ENCODE assay signal across 1 cellular context in the genomic region with DNA sequence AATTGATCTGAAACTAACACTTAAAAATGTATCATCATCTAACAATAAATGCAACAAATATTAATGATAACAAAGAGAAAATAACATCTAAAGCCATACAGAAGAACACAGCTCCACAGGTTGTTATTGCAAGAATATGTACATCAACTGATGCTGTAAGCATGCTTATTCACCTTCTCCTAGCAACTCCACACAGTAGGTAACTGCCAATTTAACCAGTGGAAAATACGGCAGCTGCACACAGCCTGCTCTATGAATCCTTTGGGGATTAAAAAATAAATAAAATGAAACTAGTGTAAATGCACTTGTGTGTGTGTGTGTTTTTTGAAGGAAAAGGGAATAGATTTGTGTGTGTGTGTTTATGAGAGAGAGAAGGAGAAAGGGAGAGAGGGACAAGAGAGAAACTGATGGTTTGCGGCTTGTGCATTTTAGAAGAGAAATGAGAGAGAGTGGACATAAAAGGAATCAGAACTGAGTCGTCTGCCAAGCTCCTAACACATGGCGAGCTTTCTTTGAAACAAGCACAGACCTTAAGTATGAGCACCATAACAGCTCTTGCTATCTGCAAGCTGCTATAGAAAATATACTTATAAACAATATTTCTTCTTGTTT.
TF ChIP-seq lines count a peak whose summit lies in the region.

No MANE protein-coding gene starts in this region.

TF ChIP-seq in HEK293, 187 proteins besides CTCF, POLR2A, EP300 and RAD21 (continued from another document):
- TF ChIP-seq, protein P1, sequence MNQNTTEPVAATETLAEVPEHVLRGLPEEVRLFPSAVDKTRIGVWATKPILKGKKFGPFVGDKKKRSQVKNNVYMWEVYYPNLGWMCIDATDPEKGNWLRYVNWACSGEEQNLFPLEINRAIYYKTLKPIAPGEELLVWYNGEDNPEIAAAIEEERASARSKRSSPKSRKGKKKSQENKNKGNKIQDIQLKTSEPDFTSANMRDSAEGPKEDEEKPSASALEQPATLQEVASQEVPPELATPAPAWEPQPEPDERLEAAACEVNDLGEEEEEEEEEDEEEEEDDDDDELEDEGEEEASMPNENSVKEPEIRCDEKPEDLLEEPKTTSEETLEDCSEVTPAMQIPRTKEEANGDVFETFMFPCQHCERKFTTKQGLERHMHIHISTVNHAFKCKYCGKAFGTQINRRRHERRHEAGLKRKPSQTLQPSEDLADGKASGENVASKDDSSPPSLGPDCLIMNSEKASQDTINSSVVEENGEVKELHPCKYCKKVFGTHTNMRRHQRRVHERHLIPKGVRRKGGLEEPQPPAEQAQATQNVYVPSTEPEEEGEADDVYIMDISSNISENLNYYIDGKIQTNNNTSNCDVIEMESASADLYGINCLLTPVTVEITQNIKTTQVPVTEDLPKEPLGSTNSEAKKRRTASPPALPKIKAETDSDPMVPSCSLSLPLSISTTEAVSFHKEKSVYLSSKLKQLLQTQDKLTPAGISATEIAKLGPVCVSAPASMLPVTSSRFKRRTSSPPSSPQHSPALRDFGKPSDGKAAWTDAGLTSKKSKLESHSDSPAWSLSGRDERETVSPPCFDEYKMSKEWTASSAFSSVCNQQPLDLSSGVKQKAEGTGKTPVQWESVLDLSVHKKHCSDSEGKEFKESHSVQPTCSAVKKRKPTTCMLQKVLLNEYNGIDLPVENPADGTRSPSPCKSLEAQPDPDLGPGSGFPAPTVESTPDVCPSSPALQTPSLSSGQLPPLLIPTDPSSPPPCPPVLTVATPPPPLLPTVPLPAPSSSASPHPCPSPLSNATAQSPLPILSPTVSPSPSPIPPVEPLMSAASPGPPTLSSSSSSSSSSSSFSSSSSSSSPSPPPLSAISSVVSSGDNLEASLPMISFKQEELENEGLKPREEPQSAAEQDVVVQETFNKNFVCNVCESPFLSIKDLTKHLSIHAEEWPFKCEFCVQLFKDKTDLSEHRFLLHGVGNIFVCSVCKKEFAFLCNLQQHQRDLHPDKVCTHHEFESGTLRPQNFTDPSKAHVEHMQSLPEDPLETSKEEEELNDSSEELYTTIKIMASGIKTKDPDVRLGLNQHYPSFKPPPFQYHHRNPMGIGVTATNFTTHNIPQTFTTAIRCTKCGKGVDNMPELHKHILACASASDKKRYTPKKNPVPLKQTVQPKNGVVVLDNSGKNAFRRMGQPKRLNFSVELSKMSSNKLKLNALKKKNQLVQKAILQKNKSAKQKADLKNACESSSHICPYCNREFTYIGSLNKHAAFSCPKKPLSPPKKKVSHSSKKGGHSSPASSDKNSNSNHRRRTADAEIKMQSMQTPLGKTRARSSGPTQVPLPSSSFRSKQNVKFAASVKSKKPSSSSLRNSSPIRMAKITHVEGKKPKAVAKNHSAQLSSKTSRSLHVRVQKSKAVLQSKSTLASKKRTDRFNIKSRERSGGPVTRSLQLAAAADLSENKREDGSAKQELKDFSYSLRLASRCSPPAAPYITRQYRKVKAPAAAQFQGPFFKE (tag by site-specific recombination; IDR thresholded peaks at IDR 0.05; ENCODE audit: borderline replicate concordance): no peak
- TF ChIP-seq ZNF37A (tag by site-specific recombination; IDR thresholded peaks at IDR 0.05): no peak
- no peak for TF ChIP-seq ZNF610 (tag by site-specific recombination; IDR thresholded peaks at IDR 0.05; ENCODE audit: borderline replicate concordance)
- no peak for TF ChIP-seq ZNF701 (tag by site-specific recombination; IDR thresholded peaks at IDR 0.05)
- no peak for TF ChIP-seq ZBTB20 (tag by site-specific recombination; IDR thresholded peaks at IDR 0.05)
- no peak for TF ChIP-seq ZNF175 (tag by site-specific recombination; IDR thresholded peaks at IDR 0.05)
- TF ChIP-seq, protein P2, sequence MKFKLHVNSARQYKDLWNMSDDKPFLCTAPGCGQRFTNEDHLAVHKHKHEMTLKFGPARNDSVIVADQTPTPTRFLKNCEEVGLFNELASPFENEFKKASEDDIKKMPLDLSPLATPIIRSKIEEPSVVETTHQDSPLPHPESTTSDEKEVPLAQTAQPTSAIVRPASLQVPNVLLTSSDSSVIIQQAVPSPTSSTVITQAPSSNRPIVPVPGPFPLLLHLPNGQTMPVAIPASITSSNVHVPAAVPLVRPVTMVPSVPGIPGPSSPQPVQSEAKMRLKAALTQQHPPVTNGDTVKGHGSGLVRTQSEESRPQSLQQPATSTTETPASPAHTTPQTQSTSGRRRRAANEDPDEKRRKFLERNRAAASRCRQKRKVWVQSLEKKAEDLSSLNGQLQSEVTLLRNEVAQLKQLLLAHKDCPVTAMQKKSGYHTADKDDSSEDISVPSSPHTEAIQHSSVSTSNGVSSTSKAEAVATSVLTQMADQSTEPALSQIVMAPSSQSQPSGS (tag by site-specific recombination; IDR thresholded peaks at IDR 0.05; ENCODE audit: low read depth): no peak
- TF ChIP-seq SCRT1 (tag by site-specific recombination; IDR thresholded peaks at IDR 0.05; ENCODE audit: borderline replicate concordance): 0 out of 2 replicates have a peak, but pooled peaks have one; percentile 8
- TF ChIP-seq ZBTB1 (tag by site-specific recombination; IDR thresholded peaks at IDR 0.05): no peak
- no peak for TF ChIP-seq ZFP3 (tag by site-specific recombination; IDR thresholded peaks at IDR 0.05; ENCODE audit: low read depth)
- no peak for TF ChIP-seq ZEB2 (tag by site-specific recombination; IDR thresholded peaks at IDR 0.05)
- TF ChIP-seq ZNF747 (tag by site-specific recombination; IDR thresholded peaks at IDR 0.05): no peak
- TF ChIP-seq HOXA7 (CRISPR knock-in tag; IDR thresholded peaks at IDR 0.05; ENCODE audit: borderline replicate concordance): no peak
